Comparison of ENCODE assay signal across 11 cellular contexts in the genomic region with DNA sequence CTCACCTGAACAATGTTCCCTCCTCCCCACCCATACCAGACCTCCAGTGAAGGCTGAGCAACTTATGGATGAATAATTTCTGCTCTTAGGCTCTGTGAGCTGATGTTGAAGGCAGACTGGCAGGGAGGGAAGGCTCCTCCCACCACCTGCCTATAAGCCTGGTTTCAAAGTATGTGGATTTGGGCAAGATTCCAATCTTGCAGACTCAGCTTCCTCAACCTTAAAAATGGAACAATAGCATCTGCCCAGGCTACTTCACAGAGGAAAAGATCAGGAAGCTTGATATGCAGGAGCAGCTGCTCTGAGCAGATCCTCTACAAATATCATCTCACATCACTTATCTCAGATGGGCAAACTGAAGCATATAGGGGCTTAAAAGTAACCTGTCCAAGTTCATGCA.
A peak's percentile ranks its signal among the peaks of the same experiment; 100 is the strongest.
DNase-seq lines count a peak whose midpoint lies in the region; ATAC-seq and TF ChIP-seq lines count a peak whose summit lies in the region.
"Had no signal": no experiment of that assay in that cellular context is flagged by ENCODE, and none has a peak within 500 bp of the region (broad histone marks: within the 10 kb centered on the region; RNA-seq: fewer than 3 reads in every experiment).

No MANE protein-coding gene starts in this region.

- peaks cover 46% of the 10 kb centered on the region for H3K4me1 Mint-ChIP-seq in nephron

- DNase-seq in ELR (ENCODE audit: low read depth) (peak; percentile 51), NCI-H1105 (lab: John Stamatoyannopoulos, UW) (peak; percentile 31), astrocyte of the spinal cord (ENCODE audit: low read depth, low spot score) (peak; percentile 32), HK-2 (ENCODE audit: unreplicated experiment) (no peak)
- DNase-seq in activated CD4-positive, alpha-beta T cell treated with anti-CD3 and anti-CD28 coated beads, Interleukin-2, amount 50 U/mL, for 48 hours, result no peak
- DNase-seq: T-helper 17 cell had no signal

- H3K27ac Mint-ChIP-seq in nephron, result peak overlapping the region; percentile 14 to 85 (median 64)
- H3K27ac Mint-ChIP-seq: T-helper 17 cell had no signal

- ATAC-seq in HG03139 (IDR thresholded peaks at IDR 0.05; ENCODE audit: unreplicated experiment), result no peak
- ATAC-seq: activated naive CD4-positive, alpha-beta T cell treated with anti-CD3 and anti-CD28 coated beads, Interleukin-2, amount 50 U/mL, for 72 hours; T-helper 17 cell had no signal

- H3K36me3 Mint-ChIP-seq in nephron (ENCODE audit: low read depth), result peaks cover 4% of the 10 kb centered on the region

- no peak overlapping the region for H3K4me3 Mint-ChIP-seq in nephron

- in situ Hi-C loops in astrocyte of the spinal cord (cut with HindIII; ENCODE audit: low sequenced_read_pairs), result no loop called here

- TF ChIP-seq CTCF in astrocyte of the spinal cord (IDR thresholded peaks at IDR 0.05; ENCODE audit: low read depth, low read length) (no peak), nephron (IDR thresholded peaks at IDR 0.05; ENCODE audit: unreplicated experiment in 3 of 3) (no peak)

- peaks cover 6% of the 10 kb centered on the region for H3K9me3 Mint-ChIP-seq in nephron

- no peak overlapping the region for H3K4me3 ChIP-seq in astrocyte of the spinal cord (ENCODE audit: low read depth, low read length)
- H3K4me3 ChIP-seq: coronary artery, lung had no signal

- peaks cover 4% of the 10 kb centered on the region for H3K27me3 Mint-ChIP-seq in nephron (ENCODE audit: low read depth)

Comparison
In these comparisons a context has a peak if more than half of its experiments do, and no peak if none do; other contexts are left out.
1. DNase-seq: peak in ELR (single experiment), NCI-H1105 (single experiment) and astrocyte of the spinal cord (single experiment); none in activated CD4-positive, alpha-beta T cell treated with anti-CD3 and anti-CD28 coated beads, Interleukin-2, amount 50 U/mL, for 48 hours (0 of 2) and HK-2 (single experiment).